In genomic region chr12:84305144-84305543, GRCh38 we compare ENCODE assay signal across 15 cellular contexts.
DNase-seq lines count a peak whose midpoint lies in the region; TF ChIP-seq lines count a peak whose summit lies in the region.
"Had no signal": no experiment of that assay in that cellular context is flagged by ENCODE, and none has a peak within 500 bp of the region (broad histone marks: within the 10 kb centered on the region; RNA-seq: fewer than 3 reads in every experiment).

No MANE protein-coding gene starts in this region.

- no peak overlapping the region for H3K18ac ChIP-seq in mesendoderm (ENCODE audit: low read length)

- no peak overlapping the region for H2BK5ac ChIP-seq in mesendoderm (ENCODE audit: low read length)

- H3K79me2 ChIP-seq in SU-DHL-6 (ENCODE audit: insufficient read depth, low read length) (no peaks in the 10 kb centered on the region), mesendoderm (ENCODE audit: control insufficient read depth, insufficient read depth, low read length) (no peaks in the 10 kb centered on the region)

- H3K56ac ChIP-seq in mesendoderm (ENCODE audit: low read length), result no peak overlapping the region

- no peaks in the 10 kb centered on the region for H3K9me2 ChIP-seq in SU-DHL-6 (replicated peaks; ENCODE audit: insufficient read depth, low read length)

- H3K4ac ChIP-seq in mesendoderm (ENCODE audit: low read depth, low read length), result no peak overlapping the region

- H3K23ac ChIP-seq in mesendoderm (ENCODE audit: low read length), result no peak overlapping the region

- peak overlapping the region; percentile 64 for H2AFZ ChIP-seq in SU-DHL-6 (ENCODE audit: low read depth, low read length, severe bottlenecking)
- H2AFZ ChIP-seq: PC-9 had no signal

- no peak overlapping the region for H2AK5ac ChIP-seq in mesendoderm (ENCODE audit: low read length)

- H3K36me3 ChIP-seq in SU-DHL-6 (ENCODE audit: low read length), result no peaks in the 10 kb centered on the region
- H3K36me3 ChIP-seq in mesendoderm (ENCODE audit: control insufficient read depth, insufficient read depth, low read length), result no peaks in the 10 kb centered on the region
- H3K36me3 ChIP-seq: BLaER1 treated with 17β-estradiol and CSF1 and Interleukin-3, amounts not matched to agents 10 nM and 100 nM; HAP-1 had no signal

- DNase-seq in H4 (ENCODE audit: low spot score) (peak; percentile 87), mesendoderm (peak; percentile 1), kidney tubule cell (ENCODE audit: low spot score) (no peak), inferior parietal cortex (ENCODE audit: extremely low spot score) (no peak), DMS153 treated with DMSO at 0.1 percent for 48 hours (lab: John Stamatoyannopoulos, UW; ENCODE audit: unreplicated experiment) (no peak)
- DNase-seq in activated effector memory CD4-positive, alpha-beta T cell treated with anti-CD3 and anti-CD28 coated beads, Interleukin-2, amount 50 U/mL, for 16 hours, result no peak
- DNase-seq: CD8-positive, alpha-beta memory T cell; MV-4-11; NCI-H1930; NCI-H2171 treated with DMSO at 0.1 percent for 48 hours; PC-9 had no signal

- H2BK120ac ChIP-seq in mesendoderm (ENCODE audit: low read depth, low read length), result no peak overlapping the region

- no peak overlapping the region for H3K4me3 ChIP-seq in SU-DHL-6 (ENCODE audit: insufficient read depth, low read length, poor library complexity, severe bottlenecking)
- no peak overlapping the region for H3K4me3 ChIP-seq in mesendoderm (ENCODE audit: low read length)
- H3K4me3 ChIP-seq: BLaER1 treated with 17β-estradiol and CSF1 and Interleukin-3, amounts not matched to agents 10 nM and 100 nM; HAP-1; K562; PC-9 had no signal

- H3K4me2 ChIP-seq in SU-DHL-6 (ENCODE audit: low read depth, low read length, poor library complexity, severe bottlenecking) (no peak overlapping the region), mesendoderm (ENCODE audit: low read length) (no peak overlapping the region)
- H3K4me2 ChIP-seq: BLaER1 treated with 17β-estradiol and CSF1 and Interleukin-3, amounts not matched to agents 10 nM and 100 nM; PC-9 had no signal

- H3K9ac ChIP-seq in SU-DHL-6 (ENCODE audit: low read length) (no peak overlapping the region), mesendoderm (ENCODE audit: low read length) (no peak overlapping the region)
- H3K9ac ChIP-seq: BLaER1 treated with 17β-estradiol and CSF1 and Interleukin-3, amounts not matched to agents 10 nM and 100 nM had no signal

- H4K20me1 ChIP-seq in SU-DHL-6 (ENCODE audit: low read depth, low read length), result no peaks in the 10 kb centered on the region
- H4K20me1 ChIP-seq: BLaER1 treated with 17β-estradiol and CSF1 and Interleukin-3, amounts not matched to agents 10 nM and 100 nM had no signal

- no peak overlapping the region for H2BK15ac ChIP-seq in mesendoderm (replicated peaks; ENCODE audit: low read depth)

- no peak overlapping the region for H4K8ac ChIP-seq in mesendoderm (ENCODE audit: low read depth, low read length)

- TF ChIP-seq CTCF in SU-DHL-6 (IDR thresholded peaks at IDR 0.05; ENCODE audit: insufficient read depth, low read length, poor library complexity, severe bottlenecking), result no peak

- H3K4me1 ChIP-seq in mesendoderm (ENCODE audit: control insufficient read depth, low read depth, low read length), result no peaks in the 10 kb centered on the region
- H3K4me1 ChIP-seq: BLaER1 treated with 17β-estradiol and CSF1 and Interleukin-3, amounts not matched to agents 10 nM and 100 nM; HAP-1 had no signal

- no peaks in the 10 kb centered on the region for H3K27me3 ChIP-seq in SU-DHL-6 (ENCODE audit: low read length)
- no peaks in the 10 kb centered on the region for H3K27me3 ChIP-seq in mesendoderm (ENCODE audit: insufficient read depth, low read length, poor library complexity)
- H3K27me3 ChIP-seq: BLaER1 treated with 17β-estradiol and CSF1 and Interleukin-3, amounts not matched to agents 10 nM and 100 nM had no signal

- H3F3A ChIP-seq in SU-DHL-6 (ENCODE audit: insufficient read depth), result no peaks in the 10 kb centered on the region

- H3K9me3 ChIP-seq in SU-DHL-6 (ENCODE audit: insufficient read depth, low read length), result no peaks in the 10 kb centered on the region
- H3K9me3 ChIP-seq: BLaER1 treated with 17β-estradiol and CSF1 and Interleukin-3, amounts not matched to agents 10 nM and 100 nM; HAP-1 had no signal

- H4K5ac ChIP-seq in mesendoderm (ENCODE audit: low read length), result no peak overlapping the region

- no CpG with 5 or more reads among the region's 3 CpGs for WGBS in mesendoderm (ENCODE audit: extremely low coverage, insufficient coverage, low lambda C conversion rate)

- H3K79me1 ChIP-seq in mesendoderm (ENCODE audit: low read length), result no peaks in the 10 kb centered on the region

- H3K27ac ChIP-seq in SU-DHL-6 (ENCODE audit: low read depth, low read length), result no peak overlapping the region
- no peak overlapping the region for H3K27ac ChIP-seq in mesendoderm (ENCODE audit: low read depth, low read length)
- H3K27ac ChIP-seq: BLaER1 treated with 17β-estradiol and CSF1 and Interleukin-3, amounts not matched to agents 10 nM and 100 nM; PC-9 had no signal

Comparison
In these comparisons a context has a peak if more than half of its experiments do, and no peak if none do; other contexts are left out.
1. DNase-seq: peak in H4 (single experiment) and mesendoderm (single experiment); none in activated effector memory CD4-positive, alpha-beta T cell treated with anti-CD3 and anti-CD28 coated beads, Interleukin-2, amount 50 U/mL, for 16 hours (single experiment), kidney tubule cell (single experiment), inferior parietal cortex (single experiment) and DMS153 treated with DMSO at 0.1 percent for 48 hours (single experiment).